In genomic region chr3:6392123-6392522, GRCh38 we compare ENCODE assay signal across 24 cellular contexts.
"Had no signal": no experiment of that assay in that cellular context is flagged by ENCODE, and none has a peak within 500 bp of the region (broad histone marks: within the 10 kb centered on the region; RNA-seq: fewer than 3 reads in every experiment).

No MANE protein-coding gene starts in this region.

- H3K9me3 Mint-ChIP-seq: naive B cell, neural crest cell had no signal

- ATAC-seq: activated naive CD8-positive, alpha-beta T cell treated with anti-CD3 and anti-CD28 coated beads, Interleukin-2, amount 50 U/mL, for 24 hours; esophagus mucosa; gastrocnemius medialis; left lung; mucosa of descending colon; upper lobe of right lung had no signal

- H3K4me3 Mint-ChIP-seq: activated naive CD4-positive, alpha-beta T cell treated with anti-CD3 and anti-CD28 coated beads, Interleukin-2, amount 10 ng/mL, durations not matched to agents 7 days and 5 days; activated naive CD8-positive, alpha-beta T cell treated with anti-CD3 and anti-CD28 coated beads, Interleukin-2, amount 50 U/mL, for 24 hours; naive B cell; neural crest cell had no signal

- H3K9me3 ChIP-seq: gastrocnemius medialis, left lung, mucosa of descending colon, upper lobe of right lung had no signal

- H3K27me3 ChIP-seq: gastrocnemius medialis, left lung, upper lobe of right lung had no signal

- H3K27ac ChIP-seq: gastrocnemius medialis, left lung, upper lobe of right lung had no signal

- H3K27me3 Mint-ChIP-seq: activated naive CD4-positive, alpha-beta T cell treated with anti-CD3 and anti-CD28 coated beads, Interleukin-2, amount 10 ng/mL, durations not matched to agents 7 days and 5 days; activated naive CD8-positive, alpha-beta T cell treated with anti-CD3 and anti-CD28 coated beads, Interleukin-2, amount 50 U/mL, for 24 hours; naive B cell; progenitor cell of endocrine pancreas had no signal

- H3K36me3 Mint-ChIP-seq: activated naive CD4-positive, alpha-beta T cell treated with anti-CD3 and anti-CD28 coated beads, Interleukin-2, amount 10 ng/mL, durations not matched to agents 7 days and 5 days; naive B cell had no signal

- DNase-seq: activated CD4-positive, alpha-beta T cell treated with anti-CD3 and anti-CD28 coated beads, Interleukin-2, amount 50 U/mL, for 1 hour; activated CD4-positive, CD25-positive, alpha-beta regulatory T cell; activated CD8-positive, alpha-beta memory T cell treated with anti-CD3 and anti-CD28 coated beads for 24 hours; activated CD8-positive, alpha-beta memory T cell treated with anti-CD3 and anti-CD28 coated beads, Interleukin-2, amount 50 U/mL, for 48 hours; activated effector memory CD4-positive, alpha-beta T cell treated with Interleukin-2 at 50 U/mL for 16 hours; activated naive CD4-positive, alpha-beta T cell treated with anti-CD3 and anti-CD28 coated beads, Interleukin-2, amount 10 ng/mL, durations not matched to agents 7 days and 5 days; activated naive CD8-positive, alpha-beta T cell treated with anti-CD3 and anti-CD28 coated beads, Interleukin-2, amount 50 U/mL, for 24 hours; activated T-cell treated with anti-CD3 and anti-CD28 coated beads, Interleukin-2, amount 50 U/mL, for 48 hours; anterior cingulate cortex; cortex of kidney; gastrocnemius medialis; head of caudate nucleus; left lung; mesenchymal stem cell; mucosa of descending colon; naive B cell; stimulated activated CD4-positive, alpha-beta T cell treated with anti-CD3 and anti-CD28 coated beads, Interleukin-12 subunit alpha, Interleukin-12 subunit beta, amount 100 ng/mL, for 4 hours; stimulated activated CD4-positive, alpha-beta T cell treated with anti-CD3 and anti-CD28 coated beads, Interleukin-1b, Interleukin-23, amount 100 ng/mL, for 48 hours; stimulated activated CD8-positive, alpha-beta memory T cell treated with anti-CD3 and anti-CD28 coated beads, Interleukin-4, amount 100 ng/mL, for 48 hours; stimulated activated naive CD4-positive, alpha-beta T cell; upper lobe of right lung had no signal

- H3K4me1 ChIP-seq: gastrocnemius medialis, left lung, upper lobe of right lung had no signal

- H3K4me3 ChIP-seq: gastrocnemius medialis, left lung, mucosa of descending colon, upper lobe of right lung had no signal

- H3K4me1 Mint-ChIP-seq: activated naive CD4-positive, alpha-beta T cell treated with anti-CD3 and anti-CD28 coated beads, Interleukin-2, amount 10 ng/mL, durations not matched to agents 7 days and 5 days; activated naive CD8-positive, alpha-beta T cell treated with anti-CD3 and anti-CD28 coated beads, Interleukin-2, amount 50 U/mL, for 24 hours; naive B cell; neural crest cell had no signal

- H3K27ac Mint-ChIP-seq: activated naive CD4-positive, alpha-beta T cell treated with anti-CD3 and anti-CD28 coated beads, Interleukin-2, amount 10 ng/mL, durations not matched to agents 7 days and 5 days; activated naive CD8-positive, alpha-beta T cell treated with anti-CD3 and anti-CD28 coated beads, Interleukin-2, amount 50 U/mL, for 24 hours; naive B cell; progenitor cell of endocrine pancreas had no signal

- H3K36me3 ChIP-seq: gastrocnemius medialis, left lung, upper lobe of right lung had no signal
